ENCODE assay signal across 17 cellular contexts in the genomic region with DNA sequence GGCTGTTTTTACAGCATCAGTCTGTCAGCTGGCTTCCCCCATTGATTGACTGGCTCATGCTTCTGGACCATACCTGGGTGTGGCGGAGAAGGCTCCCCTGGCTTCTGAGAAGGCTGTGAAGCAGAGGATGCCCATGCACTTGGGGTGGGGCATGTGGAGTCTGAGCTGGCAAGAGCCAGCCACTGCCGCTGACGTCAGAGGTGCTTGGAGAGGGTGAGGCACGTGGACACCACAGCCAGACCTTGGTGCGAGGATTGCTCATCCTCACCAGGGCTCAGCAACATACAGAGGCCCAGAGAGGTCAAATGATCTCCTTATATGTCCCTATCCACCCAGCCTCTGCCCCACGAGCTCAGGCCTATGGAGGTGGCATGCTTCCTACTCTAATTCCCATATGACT.
"Had no signal": no experiment of that assay in that cellular context is flagged by ENCODE, and none has a peak within 500 bp of the region (broad histone marks: within the 10 kb centered on the region; RNA-seq: fewer than 3 reads in every experiment).

No MANE protein-coding gene starts in this region.

- H3K27me3 ChIP-seq: esophagus squamous epithelium, hepatocyte, right atrium auricular region, thyroid gland, vagina had no signal

- DNase-seq: effector memory CD4-positive, alpha-beta T cell; esophagus squamous epithelium; foreskin fibroblast; head of caudate nucleus; left colon; left ventricle myocardium superior; mesenchymal stem cell; midbrain; nephron progenitor cell; stimulated activated CD4-positive, alpha-beta T cell treated with anti-CD3 and anti-CD28 coated beads, Interleukin-2, amount 100 ng/mL, for 48 hours; stimulated activated naive CD4-positive, alpha-beta T cell treated with Interleukin-2 at 50 U/mL for 16 hours; thyroid gland had no signal

- FAIRE-seq: endometrium had no signal

- H3K27ac ChIP-seq: epithelial cell of prostate, esophagus squamous epithelium, hepatocyte, right atrium auricular region, thyroid gland, vagina had no signal

- ATAC-seq: left ventricle myocardium superior had no signal

- H3K4me1 ChIP-seq: esophagus squamous epithelium, right atrium auricular region, thyroid gland, vagina had no signal
